Comparison of ENCODE assay signal across 15 cellular contexts in genomic region chr9:117303643-117304230, GRCh38.
DNase-seq lines count a peak whose midpoint lies in the region; ATAC-seq and TF ChIP-seq lines count a peak whose summit lies in the region.
"Had no signal": no experiment of that assay in that cellular context is flagged by ENCODE, and none has a peak within 500 bp of the region (broad histone marks: within the 10 kb centered on the region; RNA-seq: fewer than 3 reads in every experiment).

No MANE protein-coding gene starts in this region.

- peaks cover 3% of the 10 kb centered on the region; the same call in 1 of the 2 replicates for H3K27me3 ChIP-seq in PC-9 (ENCODE audit: insufficient read depth, low read depth)

- DNase-seq in NCI-H82 (lab: John Stamatoyannopoulos, UW), result peak; percentile 16
- DNase-seq in NCI-H82 treated with DMSO at 0.1 percent for 48 hours (lab: John Stamatoyannopoulos, UW; ENCODE audit: unreplicated experiment), result no peak
- peak; percentile 93 for DNase-seq in SK-N-DZ (ENCODE audit: low spot score)
- peak; percentile 44 for DNase-seq in cerebellum (ENCODE audit: low spot score)
- DNase-seq in NK-92 (lab: John Stamatoyannopoulos, UW; ENCODE audit: unreplicated experiment), result no peak
- no peak for DNase-seq in PC-9
- DNase-seq: ACHN; Calu3; CD4-positive, alpha-beta T cell; DMS 273 treated with DMSO at 0.1 percent for 48 hours; H9; IMR-90 had no signal

- POLR2A ChIA-PET in PC-9 (lab: Charles Lee; ENCODE audit: unreplicated experiment), result no interaction called here

- no peaks in the 10 kb centered on the region for H3K9me2 ChIP-seq in PC-9 (ENCODE audit: insufficient read depth)

- CTCF ChIA-PET in PC-9 (lab: Charles Lee), result no interaction called here

- H3K4me1 ChIP-seq in PC-9 (replicated peaks; ENCODE audit: insufficient read depth), result no peaks in the 10 kb centered on the region

- H3F3A ChIP-seq in PC-9 (ENCODE audit: insufficient read depth, low read depth), result no peaks in the 10 kb centered on the region

- H3K36me3 ChIP-seq in PC-9 (ENCODE audit: low read depth), result no peaks in the 10 kb centered on the region

- H3K4me2 ChIP-seq in PC-9, result no peak overlapping the region
- H3K4me2 ChIP-seq: GM23338 had no signal

- H3K27ac ChIP-seq in PC-9, result no peak overlapping the region

- no peak for TF ChIP-seq CTCF in PC-9 (conservative IDR thresholded peaks at IDR 0.05)

- BruUV-seq in PC-9 (replicated peaks; lab: Mats Ljungman, UMichigan), result no TSS peak

- H2AFZ ChIP-seq in PC-9, result no peak overlapping the region
- H2AFZ ChIP-seq: GM23338 had no signal

- H3K79me2 ChIP-seq in PC-9 (ENCODE audit: low read depth), result no peaks in the 10 kb centered on the region

- no peaks in the 10 kb centered on the region for H3K9me3 ChIP-seq in PC-9 (ENCODE audit: insufficient read depth, low read depth)

- H3K4me3 ChIP-seq in PC-9, result no peak overlapping the region
- H3K4me3 ChIP-seq: GM12878, GM23338 had no signal

- no peak for ATAC-seq in GM19035 (IDR thresholded peaks at IDR 0.05; ENCODE audit: unreplicated experiment)
- ATAC-seq: GM12878, GM23338 had no signal

- no peaks in the 10 kb centered on the region for H4K20me1 ChIP-seq in PC-9 (ENCODE audit: insufficient read depth)

- intact Hi-C loops in PC-9 (cut with micrococcal nuclease; ENCODE audit: unreplicated experiment), result no loop called here

Comparison
In these comparisons a context has a peak if more than half of its experiments do, and no peak if none do; other contexts are left out.
1. DNase-seq: peak in NCI-H82 (single experiment), SK-N-DZ (single experiment) and cerebellum (single experiment); none in NCI-H82 treated with DMSO at 0.1 percent for 48 hours (single experiment), NK-92 (single experiment) and PC-9 (0 of 2).